Comparison of ENCODE assay signal across 24 cellular contexts in genomic region chr11:22389526-22390282, GRCh38. TPM values are rescaled to one million over a fixed set of nuclear protein-coding genes. Genes with fewer than 3 reads are reported as not detected.
DNase-seq lines count a peak whose midpoint lies in the region; FAIRE-seq and TF ChIP-seq lines count a peak whose summit lies in the region.
"Had no signal": no experiment of that assay in that cellular context is flagged by ENCODE, and none has a peak within 500 bp of the region (broad histone marks: within the 10 kb centered on the region; RNA-seq: fewer than 3 reads in every experiment).

No MANE protein-coding gene starts in this region.

- intact Hi-C loops in MCF 10A (cut with micrococcal nuclease), result no loop called here
- intact Hi-C loops in breast epithelium (cut with DNase I; ENCODE audit: low total_unique reads), result no loop called here
- intact Hi-C loops in endothelial cell of umbilical vein (cut with micrococcal nuclease), result no loop called here
- intact Hi-C loops in testis (cut with DNase I; ENCODE audit: low total_unique reads), result no loop called here

- no peak overlapping the region for H3K27ac Mint-ChIP-seq in MCF 10A (ENCODE audit: low read depth, unreplicated experiment)
- no peak overlapping the region for H3K27ac Mint-ChIP-seq in type B pancreatic cell
- H3K27ac Mint-ChIP-seq: CD4-positive, alpha-beta T cell; GM23338; HFFc6 had no signal

- H3K4me1 ChIP-seq in breast epithelium (no peaks in the 10 kb centered on the region), endothelial cell of umbilical vein (ENCODE audit: control insufficient read depth, extremely low read depth, insufficient read depth, low read length) (no peaks in the 10 kb centered on the region), trophoblast cell (ENCODE audit: control insufficient read depth in 1 of 2, insufficient read depth in 2 of 2, low read length in 2 of 2) (peaks cover 0 to 4% of the 10 kb centered on the region in 2 experiments), testis (no peaks in the 10 kb centered on the region)
- H3K4me1 ChIP-seq: A549, Caco-2 had no signal

- H3K4me3 Mint-ChIP-seq in MCF 10A (ENCODE audit: unreplicated experiment) (no peak overlapping the region), type B pancreatic cell (no peak overlapping the region)
- H3K4me3 Mint-ChIP-seq: CD4-positive, alpha-beta T cell; GM23338; HFFc6 had no signal

- H3K9me3 Mint-ChIP-seq in MCF 10A (ENCODE audit: unreplicated experiment), result no peaks in the 10 kb centered on the region
- H3K9me3 Mint-ChIP-seq in type B pancreatic cell, result no peaks in the 10 kb centered on the region
- H3K9me3 Mint-ChIP-seq: CD4-positive, alpha-beta T cell; GM23338 had no signal

- H3K23ac ChIP-seq in trophoblast cell (ENCODE audit: low read length), result peak overlapping the region; percentile 44

- BruUV-seq in MCF 10A (replicated peaks; lab: Mats Ljungman, UMichigan) (no TSS peak), endothelial cell of umbilical vein (replicated peaks; lab: Mats Ljungman, UMichigan) (no TSS peak)

- peaks cover 25% of the 10 kb centered on the region for H3K27me3 Mint-ChIP-seq in MCF 10A (ENCODE audit: insufficient read depth, unreplicated experiment)
- no peaks in the 10 kb centered on the region for H3K27me3 Mint-ChIP-seq in type B pancreatic cell

- H3K4me3 ChIP-seq in breast epithelium, result no peak overlapping the region
- H3K4me3 ChIP-seq in endothelial cell of umbilical vein (replicated peaks in 1 of 3; ENCODE audit: insufficient read depth in 1 of 3, low read depth in 1 of 3, low read length in 3 of 3), result no peak overlapping the region
- H3K4me3 ChIP-seq in trophoblast cell (ENCODE audit: low read depth, low read length), result no peak overlapping the region
- no peak overlapping the region for H3K4me3 ChIP-seq in testis
- H3K4me3 ChIP-seq: A549, GM23338 had no signal

- DNase-seq in MCF 10A (ENCODE audit: unreplicated experiment) (peak; percentile 1), breast epithelium (ENCODE audit: low spot score in 2 of 2) (no peak), endothelial cell of umbilical vein (ENCODE audit: low read depth, low spot score) (no peak), trophoblast cell (no peak), type B pancreatic cell (ENCODE audit: extremely low spot score, unreplicated experiment) (no peak), DMS 273 treated with DMSO at 0.1 percent for 48 hours (lab: John Stamatoyannopoulos, UW) (no peak), cortex of kidney (lab: John Stamatoyannopoulos, UW) (no peak), testis (no peak)
- DNase-seq: AML-193; Caco-2; CD4-positive, alpha-beta T cell; DMS153; DMS79; GDM1; H7; HFFc6 had no signal

- H2BK120ac ChIP-seq in trophoblast cell (ENCODE audit: insufficient read depth, low read length, poor library complexity), result no peak overlapping the region

- dilution Hi-C loops in endothelial cell of umbilical vein (cut with MboI; ENCODE audit: extremely low pct_ligation_motif_present, low sequenced_read_pairs), result no loop called here

- H4K20me1 ChIP-seq in endothelial cell of umbilical vein (replicated peaks; ENCODE audit: control insufficient read depth, extremely low read depth, insufficient read depth, low read length), result no peaks in the 10 kb centered on the region

- TF ChIP-seq POLR2A in breast epithelium (IDR thresholded peaks at IDR 0.05) (no peak), endothelial cell of umbilical vein (IDR thresholded peaks at IDR 0.05; ENCODE audit: low read depth, low read length) (no peak), testis (IDR thresholded peaks at IDR 0.05) (no peak)

- no peak overlapping the region for H2BK12ac ChIP-seq in trophoblast cell (ENCODE audit: low read length)

- no peak overlapping the region for H4K8ac ChIP-seq in trophoblast cell (ENCODE audit: low read depth, low read length)

- H3K27me3 ChIP-seq in breast epithelium (no peaks in the 10 kb centered on the region), endothelial cell of umbilical vein (ENCODE audit: control insufficient read depth in 2 of 2, insufficient read depth in 2 of 2, low read length in 2 of 2) (no peaks in the 10 kb centered on the region), trophoblast cell (ENCODE audit: insufficient read depth, low read length) (no peaks in the 10 kb centered on the region), testis (no peaks in the 10 kb centered on the region)

- H2AFZ ChIP-seq in endothelial cell of umbilical vein (ENCODE audit: low read depth, low read length), result no peak overlapping the region
- H2AFZ ChIP-seq in trophoblast cell (ENCODE audit: insufficient read depth, low read length, poor library complexity), result no peak overlapping the region
- H2AFZ ChIP-seq: GM23338 had no signal

- no peak overlapping the region for H4K91ac ChIP-seq in trophoblast cell (ENCODE audit: low read depth, low read length)

- no peak overlapping the region for H3K14ac ChIP-seq in trophoblast cell (ENCODE audit: low read length)

- no CpG with 5 or more reads among the region's 6 CpGs for WGBS in trophoblast cell (ENCODE audit: extremely low coverage, insufficient coverage, insufficient read length)
- WGBS in testis, 2 donors, result 83 to 92% methylated on average over 6 of the region's 6 CpGs

- H3K79me2 ChIP-seq in endothelial cell of umbilical vein (ENCODE audit: control insufficient read depth, insufficient read depth, low read length) (no peaks in the 10 kb centered on the region), trophoblast cell (ENCODE audit: control insufficient read depth, insufficient read depth, low read length, poor library complexity) (no peaks in the 10 kb centered on the region)

- no peaks in the 10 kb centered on the region for H3K36me3 Mint-ChIP-seq in MCF 10A (ENCODE audit: insufficient read depth, unreplicated experiment)
- H3K36me3 Mint-ChIP-seq in type B pancreatic cell, result no peaks in the 10 kb centered on the region

- H3K9ac ChIP-seq in endothelial cell of umbilical vein (replicated peaks; ENCODE audit: extremely low read depth, insufficient read depth, low read length) (no peak overlapping the region), trophoblast cell (ENCODE audit: low read length) (no peak overlapping the region)

- H3K4me1 Mint-ChIP-seq in MCF 10A (ENCODE audit: insufficient read depth, unreplicated experiment), result no peaks in the 10 kb centered on the region
- no peaks in the 10 kb centered on the region for H3K4me1 Mint-ChIP-seq in type B pancreatic cell (ENCODE audit: unreplicated experiment)
- H3K4me1 Mint-ChIP-seq: GM23338 had no signal

- H3K18ac ChIP-seq in trophoblast cell (ENCODE audit: low read length), result no peak overlapping the region

- H3K36me3 ChIP-seq in breast epithelium (no peaks in the 10 kb centered on the region), endothelial cell of umbilical vein (ENCODE audit: control insufficient read depth in 2 of 2, extremely low read depth in 1 of 2, insufficient read depth in 2 of 2, low read length in 2 of 2) (no peaks in the 10 kb centered on the region), trophoblast cell (ENCODE audit: control insufficient read depth in 1 of 2, insufficient read depth in 2 of 2, low read length in 2 of 2) (no peaks in the 10 kb centered on the region), testis (ENCODE audit: low read depth, missing control alignments) (no peaks in the 10 kb centered on the region)

- no peaks in the 10 kb centered on the region for H3K79me1 ChIP-seq in trophoblast cell (ENCODE audit: low read length)

- no peak overlapping the region for H2BK5ac ChIP-seq in trophoblast cell (ENCODE audit: low read depth, low read length, poor library complexity)

- H3K27ac ChIP-seq in breast epithelium, result no peak overlapping the region
- H3K27ac ChIP-seq in endothelial cell of umbilical vein (ENCODE audit: insufficient read depth, low read depth, low read length), result no peak overlapping the region
- H3K27ac ChIP-seq in trophoblast cell (ENCODE audit: low read depth, low read length), result no peak overlapping the region
- H3K27ac ChIP-seq in testis, result no peak overlapping the region
- H3K27ac ChIP-seq: 22Rv1, A549, C4-2B had no signal

- POLR2A ChIA-PET in MCF 10A (lab: Yijun Ruan, JAX) (no interaction called here), endothelial cell of umbilical vein (lab: Charles Lee) (no interaction called here)

- CTCF ChIA-PET in MCF 10A (lab: Yijun Ruan, JAX) (no interaction called here), endothelial cell of umbilical vein (lab: Charles Lee) (no interaction called here)

- no peaks in the 10 kb centered on the region for H3K9me1 ChIP-seq in endothelial cell of umbilical vein (replicated peaks; ENCODE audit: control insufficient read depth, extremely low read depth, insufficient read depth, low read length)

- no peak overlapping the region for H4K12ac ChIP-seq in trophoblast cell (ENCODE audit: low read depth, low read length)

- H3K4ac ChIP-seq in trophoblast cell (ENCODE audit: low read depth, low read length), result no peak overlapping the region

- no peak for TF ChIP-seq CTCF in MCF 10A (IDR thresholded peaks at IDR 0.05; ENCODE audit: unreplicated experiment)
- no peak for TF ChIP-seq CTCF in breast epithelium (IDR thresholded peaks at IDR 0.05)
- no peak for TF ChIP-seq CTCF in endothelial cell of umbilical vein (IDR thresholded peaks at IDR 0.05; ENCODE audit: extremely low read depth in 1 of 2, insufficient read depth in 1 of 2, low read depth in 1 of 2, low read length in 2 of 2)
- TF ChIP-seq CTCF in type B pancreatic cell (conservative IDR thresholded peaks at IDR 0.05), result no peak
- no peak for TF ChIP-seq CTCF in testis (IDR thresholded peaks at IDR 0.05)

- no peak overlapping the region for H2AK5ac ChIP-seq in trophoblast cell (ENCODE audit: low read length)

- H3K4me2 ChIP-seq in endothelial cell of umbilical vein (ENCODE audit: insufficient read depth, low read length), result no peak overlapping the region
- H3K4me2 ChIP-seq in trophoblast cell (ENCODE audit: low read length), result no peak overlapping the region
- H3K4me2 ChIP-seq: A549, GM23338 had no signal

- H3K9me3 ChIP-seq in breast epithelium, result no peaks in the 10 kb centered on the region
- H3K9me3 ChIP-seq in endothelial cell of umbilical vein (replicated peaks; ENCODE audit: control insufficient read depth, insufficient read depth, low read length), result no peaks in the 10 kb centered on the region
- no peaks in the 10 kb centered on the region for H3K9me3 ChIP-seq in trophoblast cell (ENCODE audit: insufficient read depth, low read depth, low read length)
- no peaks in the 10 kb centered on the region for H3K9me3 ChIP-seq in testis
- H3K9me3 ChIP-seq: A549, Caco-2 had no signal

- peak; percentile 65 for FAIRE-seq in endothelial cell of umbilical vein (lab: Jason Lieb, UNC)
- FAIRE-seq: A549, D721Med, HepG2 had no signal

RNA-seq across cellular contexts. Expression of gene SLC17A6, which starts 51.5 kb away (rescaled TPM):
- total RNA-seq in MCF 10A (2022) (not detected in 2 replicates), breast epithelium (not detected), endothelial cell of umbilical vein (not detected in 2 replicates), type B pancreatic cell (ENCODE audit: low replicate concordance) (2.7 and 3.4 TPM in 2 replicates), testis (not detected)
- polyA plus RNA-seq in endothelial cell of umbilical vein (not detected in 2 replicates), testis (ENCODE audit: insufficient read depth, low read depth, low replicate concordance) (0.08 TPM)
- polyA plus RNA-seq in endothelial cell of umbilical vein (2011; cell fraction: cytosol; rRNA removed), result not detected in 2 replicates
- polyA plus RNA-seq in endothelial cell of umbilical vein (2011; cell fraction: nucleus; rRNA removed), result not detected in 2 replicates
- not detected in 2 replicates for polyA plus RNA-seq in endothelial cell of umbilical vein (2012)
- not detected in 2 replicates for polyA minus RNA-seq in endothelial cell of umbilical vein
- polyA minus RNA-seq in endothelial cell of umbilical vein (2011; cell fraction: cytosol; rRNA and poly(A)+ RNA removed), result not detected
- not detected in 2 replicates for polyA minus RNA-seq in endothelial cell of umbilical vein (2011; cell fraction: nucleus; rRNA and poly(A)+ RNA removed)
- not detected in 2 replicates for polyA plus RNA-seq in trophoblast cell (2013)
- total RNA-seq: Caco-2; CD4-positive, alpha-beta T cell; Daoy; H7; HepG2; HFFc6 had no signal
- polyA plus RNA-seq: A549, BJ, HepG2 had no signal
